Comparison of ENCODE assay signal across 1 cellular context in the genomic region with DNA sequence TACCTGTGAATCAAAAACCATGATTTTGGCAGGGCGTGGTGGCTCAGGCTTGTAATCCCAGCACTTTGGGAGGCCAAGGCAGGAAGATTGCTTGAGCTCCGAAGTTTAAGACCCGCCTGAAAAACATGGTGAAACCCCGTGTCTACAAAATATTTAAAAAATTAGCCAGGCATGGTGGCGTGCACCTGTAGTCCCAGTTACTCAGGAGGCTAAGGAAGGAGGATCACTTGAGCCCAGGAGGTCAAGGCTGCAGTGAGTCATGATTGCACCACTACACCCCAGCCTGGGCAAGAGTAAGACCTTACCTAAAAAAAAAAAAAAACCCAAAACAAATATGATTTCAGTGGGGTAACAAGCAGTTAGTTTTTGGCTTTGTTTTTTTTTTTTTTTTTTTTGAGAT. TPM values are rescaled to one million over a fixed set of nuclear protein-coding genes. Genes with fewer than 3 reads are reported as not detected.
"Had no signal": no experiment of that assay in that cellular context is flagged by ENCODE, and none has a peak within 500 bp of the region (broad histone marks: within the 10 kb centered on the region; RNA-seq: fewer than 3 reads in every experiment).

No MANE protein-coding gene starts in this region.

RNA-seq across cellular contexts. Expression of a gene that starts 54.7 kb away (rescaled TPM):
- polyA plus RNA-seq: cardiac muscle cell had no signal
